1 cellular context compared by ENCODE assay signal in genomic region chr3:48188266-48189201, GRCh38.
A peak's percentile ranks its signal among the peaks of the same experiment; 100 is the strongest.
TF ChIP-seq lines count a peak whose summit lies in the region.

TSS of gene CDC25A (minus strand) at chr3:48188417. CDS start at chr3:48187947, 470 bp downstream.

TF ChIP-seq in HepG2, 621 proteins besides CTCF, POLR2A, EP300 and RAD21 (continued from another document and continues in another):
- TF ChIP-seq ZBTB4 (CRISPR knock-in tag; IDR thresholded peaks at IDR 0.05; ENCODE audit: borderline replicate concordance) (no peak), ASH2L (IDR thresholded peaks at IDR 0.05; ENCODE audit: insufficient read length, low read depth, low read length) (peak; percentile 74), ZNF44 (CRISPR knock-in tag; IDR thresholded peaks at IDR 0.05) (0 out of 2 replicates have a peak, but pooled peaks have one; percentile 66), DRAP1 (CRISPR knock-in tag; IDR thresholded peaks at IDR 0.05) (peak; percentile 75), MYNN (CRISPR knock-in tag; IDR thresholded peaks at IDR 0.05; ENCODE audit: low read depth) (0 out of 2 replicates have a peak, but pooled peaks have one; percentile 80), PRDM15 (CRISPR knock-in tag; IDR thresholded peaks at IDR 0.05) (no peak), ZNF704 (CRISPR knock-in tag; IDR thresholded peaks at IDR 0.05; ENCODE audit: borderline replicate concordance) (no peak), SPEN (CRISPR knock-in tag; IDR thresholded peaks at IDR 0.05; ENCODE audit: low read depth) (peak; percentile 74; the same call in 1 of the 2 replicates), ZNF598 (CRISPR knock-in tag; IDR thresholded peaks at IDR 0.05; ENCODE audit: borderline replicate concordance) (peak; percentile 43; the same call in 1 of the 2 replicates), KMT2A (CRISPR knock-in tag; IDR thresholded peaks at IDR 0.05) (peak; percentile 46; the same call in 1 of the 2 replicates), E2F1 (CRISPR knock-in tag; IDR thresholded peaks at IDR 0.05) (peak; percentile 99), KDM5B (CRISPR knock-in tag; IDR thresholded peaks at IDR 0.05; ENCODE audit: borderline replicate concordance) (0 out of 2 replicates have a peak, but pooled peaks have one; percentile 22), TCF7L2 (IDR thresholded peaks at IDR 0.05; ENCODE audit: low read depth, low read length) (no peak), ZSCAN31 (CRISPR knock-in tag; IDR thresholded peaks at IDR 0.05; ENCODE audit: low read depth) (no peak), ZNF891 (CRISPR knock-in tag; IDR thresholded peaks at IDR 0.05) (no peak), IKZF4 (CRISPR knock-in tag; IDR thresholded peaks at IDR 0.05; ENCODE audit: borderline replicate concordance, low read depth, not compliant biosample characterization) (no peak), POLR2AphosphoS5 (IDR thresholded peaks at IDR 0.05; ENCODE audit: low read depth, low read length) (peak; percentile 71; the same call in 1 of the 2 replicates), THYN1 (CRISPR knock-in tag; IDR thresholded peaks at IDR 0.05; ENCODE audit: borderline replicate concordance, low read depth) (no peak), MEF2D (CRISPR knock-in tag; IDR thresholded peaks at IDR 0.05) (0 out of 2 replicates have a peak, but pooled peaks have one; percentile 13), ZZZ3 (CRISPR knock-in tag; IDR thresholded peaks at IDR 0.05; ENCODE audit: borderline replicate concordance) (no peak; the same call in 1 of the 2 replicates), FOXA1 (IDR thresholded peaks at IDR 0.05) (no peak), FOXA1 (CRISPR knock-in tag; IDR thresholded peaks at IDR 0.05) (no peak), ZNF501 (CRISPR knock-in tag; IDR thresholded peaks at IDR 0.05) (peak; percentile 61; the same call in 1 of the 2 replicates), ZNF782 (CRISPR knock-in tag; IDR thresholded peaks at IDR 0.05; ENCODE audit: borderline replicate concordance) (no peak), PLRG1 (conservative IDR thresholded peaks at IDR 0.05) (no peak), KLF9 (CRISPR knock-in tag; IDR thresholded peaks at IDR 0.05; ENCODE audit: low read depth) (peak; percentile 100), ZNF124 (CRISPR knock-in tag; IDR thresholded peaks at IDR 0.05) (peak; percentile 57; the same call in 1 of the 2 replicates), DMTF1 (CRISPR knock-in tag; IDR thresholded peaks at IDR 0.05) (no peak), ZNF20 (CRISPR knock-in tag; IDR thresholded peaks at IDR 0.05) (no peak), HNRNPH1 (optimal IDR thresholded peaks at IDR 0.05; ENCODE audit: low read depth, low read length) (no peak), SOX6 (IDR thresholded peaks at IDR 0.05) (no peak), SOX6 (CRISPR knock-in tag; IDR thresholded peaks at IDR 0.05) (peak; percentile 51; the same call in 1 of the 2 replicates), ZNF549 (CRISPR knock-in tag; IDR thresholded peaks at IDR 0.05) (no peak), ZNF143 (CRISPR knock-in tag; IDR thresholded peaks at IDR 0.05) (peak; percentile 96), MAX (IDR thresholded peaks at IDR 0.05) (peak; percentile 76), DR1 (CRISPR knock-in tag; IDR thresholded peaks at IDR 0.05) (peak; percentile 71; the same call in 1 of the 2 replicates), SMYD3 (CRISPR knock-in tag; IDR thresholded peaks at IDR 0.05) (peak; percentile 87; the same call in 1 of the 2 replicates), SIX1 (CRISPR knock-in tag; IDR thresholded peaks at IDR 0.05; ENCODE audit: borderline replicate concordance) (no peak), ZNF609 (CRISPR knock-in tag; IDR thresholded peaks at IDR 0.05; ENCODE audit: borderline replicate concordance) (no peak), EZH2 (conservative IDR thresholded peaks at IDR 0.05; ENCODE audit: low read depth, low read length) (no peak), ZBTB46 (CRISPR knock-in tag; IDR thresholded peaks at IDR 0.05; ENCODE audit: borderline replicate concordance) (no peak), TBX2 (CRISPR knock-in tag; IDR thresholded peaks at IDR 0.05; ENCODE audit: borderline replicate concordance) (peak; percentile 47; the same call in 1 of the 2 replicates), NCOA5 (CRISPR knock-in tag; IDR thresholded peaks at IDR 0.05) (no peak), ZNF652 (CRISPR knock-in tag; IDR thresholded peaks at IDR 0.05; ENCODE audit: borderline replicate concordance, low read depth) (no peak), KDM3A (CRISPR knock-in tag; IDR thresholded peaks at IDR 0.05; ENCODE audit: low read depth) (peak; percentile 10; the same call in 1 of the 2 replicates), LCORL (IDR thresholded peaks at IDR 0.05) (no peak), LCORL (CRISPR knock-in tag; IDR thresholded peaks at IDR 0.05) (no peak)
